23 cellular contexts compared by ENCODE assay signal in the genomic region with DNA sequence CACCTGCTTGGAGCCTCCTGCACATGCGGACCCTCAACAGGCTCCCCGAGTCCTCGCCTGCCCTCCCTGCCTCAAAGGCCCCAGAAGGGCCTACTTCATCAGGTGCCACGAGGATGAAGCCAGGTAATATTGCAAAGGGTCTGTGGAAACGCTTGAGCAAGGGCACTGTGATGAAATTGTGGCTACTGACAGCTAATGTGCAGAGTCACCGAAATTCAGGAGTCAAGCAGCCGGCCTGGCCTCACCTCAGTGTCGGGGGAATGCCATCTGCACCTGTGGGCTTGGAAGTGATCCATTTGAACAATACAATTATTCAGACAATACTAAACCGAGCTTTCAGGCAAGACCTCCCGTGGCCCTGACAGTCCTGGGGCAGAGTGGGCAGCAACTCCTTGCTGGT. TPM values are rescaled to one million over a fixed set of nuclear protein-coding genes. Genes with fewer than 3 reads are reported as not detected.
DNase-seq lines count a peak whose midpoint lies in the region; ATAC-seq and TF ChIP-seq lines count a peak whose summit lies in the region.
"Had no signal": no experiment of that assay in that cellular context is flagged by ENCODE, and none has a peak within 500 bp of the region (broad histone marks: within the 10 kb centered on the region; RNA-seq: fewer than 3 reads in every experiment).

No MANE protein-coding gene starts in this region.

- H3K4me1 ChIP-seq in mammary epithelial cell (ENCODE audit: insufficient read depth, low read length) (peaks cover 17% of the 10 kb centered on the region), esophagus squamous epithelium (peaks cover 53 to 79% (median 63%) of the 10 kb centered on the region in 3 donors), suprapubic skin (peaks cover 78% of the 10 kb centered on the region), heart right ventricle (peaks cover 10 to 22% (median 13%) of the 10 kb centered on the region in 9 donors)

- H3K9ac ChIP-seq in mammary epithelial cell (ENCODE audit: insufficient read depth, low read length) = no peak overlapping the region
- H3K9ac ChIP-seq: BLaER1 treated with 17β-estradiol and CSF1 and Interleukin-3, amounts not matched to agents 10 nM and 100 nM had no signal

- DNase-seq in NCI-H2171 treated with DMSO at 0.1 percent for 48 hours (lab: John Stamatoyannopoulos, UW) = peak; percentile 7
- DNase-seq in NCI-H2171 (lab: John Stamatoyannopoulos, UW) = no peak
- peak; percentile 23 for DNase-seq in mammary epithelial cell
- no peak for DNase-seq in esophagus squamous epithelium (lab: John Stamatoyannopoulos, UW)
- DNase-seq in suprapubic skin (ENCODE audit: low spot score in 2 of 2) = no peak
- no peak for DNase-seq in heart right ventricle
- no peak for DNase-seq in OCI-M2 (lab: John Stamatoyannopoulos, UW; ENCODE audit: unreplicated experiment)
- DNase-seq: 8988T; Caco-2; CD4-positive, alpha-beta memory T cell; GF-D8; Karpas-422; NCI-H1092; NCI-H1436; NCI-H187 treated with DMSO at 0.1 percent for 48 hours; NCI-H2107; NCI-H345; NCI-H524; NCI-H774; SHP77 had no signal

- no TSS peak for BruUV-seq in mammary epithelial cell (replicated peaks; lab: Mats Ljungman, UMichigan)

- no peak overlapping the region for H3K4me2 ChIP-seq in mammary epithelial cell (ENCODE audit: insufficient read depth, low read depth, low read length)
- H3K4me2 ChIP-seq: BLaER1 treated with 17β-estradiol and CSF1 and Interleukin-3, amounts not matched to agents 10 nM and 100 nM had no signal

- TF ChIP-seq POLR2A in esophagus squamous epithelium (IDR thresholded peaks at IDR 0.05) (no peak), suprapubic skin (IDR thresholded peaks at IDR 0.05) (no peak)

- no peaks in the 10 kb centered on the region for H3K36me3 ChIP-seq in mammary epithelial cell (ENCODE audit: insufficient read depth, low read length)
- H3K36me3 ChIP-seq in esophagus squamous epithelium = no peaks in the 10 kb centered on the region
- no peaks in the 10 kb centered on the region for H3K36me3 ChIP-seq in suprapubic skin
- no peaks in the 10 kb centered on the region for H3K36me3 ChIP-seq in heart right ventricle
- H3K36me3 ChIP-seq: BLaER1 treated with 17β-estradiol and CSF1 and Interleukin-3, amounts not matched to agents 10 nM and 100 nM had no signal

- H3K4me3 ChIP-seq in mammary epithelial cell (replicated peaks in 1 of 3; ENCODE audit: insufficient read depth in 1 of 3, low read depth in 2 of 3, low read length in 3 of 3) (no peak overlapping the region), esophagus squamous epithelium (no peak overlapping the region), suprapubic skin (no peak overlapping the region), heart right ventricle (no peak overlapping the region)
- H3K4me3 ChIP-seq: BLaER1 treated with 17β-estradiol and CSF1 and Interleukin-3, amounts not matched to agents 10 nM and 100 nM had no signal

- no peak for TF ChIP-seq CTCF in mammary epithelial cell (conservative IDR thresholded peaks at IDR 0.05 in 1 of 2, IDR thresholded peaks at IDR 0.05 in 1 of 2; ENCODE audit: extremely low read depth in 1 of 2, insufficient read depth in 1 of 2, low read depth in 1 of 2, low read length in 2 of 2)
- no peak for TF ChIP-seq CTCF in esophagus squamous epithelium (IDR thresholded peaks at IDR 0.05)
- no peak for TF ChIP-seq CTCF in suprapubic skin (IDR thresholded peaks at IDR 0.05)
- TF ChIP-seq CTCF in heart right ventricle (IDR thresholded peaks at IDR 0.05) = no peak

- H3K27me3 ChIP-seq in mammary epithelial cell (ENCODE audit: insufficient read depth, low read length) = peaks cover 15% of the 10 kb centered on the region
- H3K27me3 ChIP-seq in esophagus squamous epithelium = peaks cover 0 to 13% (median 0%) of the 10 kb centered on the region in 4 donors
- H3K27me3 ChIP-seq in suprapubic skin = peaks cover 18% of the 10 kb centered on the region
- peaks cover 11 to 31% (median 13%) of the 10 kb centered on the region in 7 donors for H3K27me3 ChIP-seq in heart right ventricle

- H3K79me2 ChIP-seq in mammary epithelial cell (ENCODE audit: insufficient read depth, low read length) = no peaks in the 10 kb centered on the region

- ATAC-seq in heart right ventricle (no peak), HG03469 (IDR thresholded peaks at IDR 0.05; ENCODE audit: unreplicated experiment) (no peak)

- H4K20me1 ChIP-seq in mammary epithelial cell (ENCODE audit: insufficient read depth, low read length) = peaks cover 7% of the 10 kb centered on the region

- H3K9me3 ChIP-seq in mammary epithelial cell (replicated peaks; ENCODE audit: insufficient read depth, low read length) (no peaks in the 10 kb centered on the region), esophagus squamous epithelium (no peaks in the 10 kb centered on the region), suprapubic skin (no peaks in the 10 kb centered on the region), heart right ventricle (no peaks in the 10 kb centered on the region)
- H3K9me3 ChIP-seq: BLaER1 treated with 17β-estradiol and CSF1 and Interleukin-3, amounts not matched to agents 10 nM and 100 nM; Caco-2 had no signal

- H2AFZ ChIP-seq in mammary epithelial cell (ENCODE audit: low read depth, low read length) = no peak overlapping the region

- H3K27ac ChIP-seq in mammary epithelial cell (ENCODE audit: insufficient read depth, low read depth, low read length) (no peak overlapping the region), esophagus squamous epithelium (peak overlapping the region; percentile 26 to 78 (median 72)), suprapubic skin (peak overlapping the region; percentile 55), heart right ventricle (no peak overlapping the region)
- H3K27ac ChIP-seq: BLaER1 treated with 17β-estradiol and CSF1 and Interleukin-3, amounts not matched to agents 10 nM and 100 nM had no signal

- CTCF ChIA-PET in mammary epithelial cell (lab: Charles Lee; ENCODE audit: low non-redundant PET) = no interaction called here

- dilution Hi-C loops in mammary epithelial cell (cut with HindIII; ENCODE audit: low sequenced_read_pairs) = no loop called here

- no peak for TF ChIP-seq EP300 in suprapubic skin (IDR thresholded peaks at IDR 0.05)

- 23% methylated on average over 6 of the region's 10 CpGs for WGBS in mammary epithelial cell (ENCODE audit: low coverage, missing lambda C conversion rate)
- 40 to 60% methylated on average over 1 of the region's 10 CpGs for WGBS in esophagus squamous epithelium, 2 donors
- 71% methylated on average over 9 of the region's 10 CpGs for WGBS in suprapubic skin
- 88 to 89% methylated on average over 10 of the region's 10 CpGs for WGBS in heart right ventricle, 2 donors

- intact Hi-C loops in mammary epithelial cell (cut with micrococcal nuclease) (no loop called here), esophagus squamous epithelium (cut with DNase I) (no loop called here), heart right ventricle (cut with DNase I) (no loop called here)

- in situ Hi-C loops in mammary epithelial cell (cut with MboI; ENCODE audit: low sequenced_read_pairs in 2 of 2) = no loop called here

RNA-seq across cellular contexts. Expression of gene FGFR3, which starts 3.1 kb away (rescaled TPM):
- 1 to 10 TPM in 1 of 2 donors, under 1 TPM in 1; 0.67 to 6.2 TPM for total RNA-seq in mammary epithelial cell
- 3.8 TPM for polyA plus RNA-seq in mammary epithelial cell
- polyA minus RNA-seq in mammary epithelial cell = 2.1 TPM
- total RNA-seq in esophagus squamous epithelium = 100 to 1,000 TPM; 175 to 307 (median 223) TPM
- 100 to 1,000 TPM; 511 to 829 (median 662) TPM for total RNA-seq in suprapubic skin
- total RNA-seq in heart right ventricle = 1 to 10 TPM; 1.2 to 5.3 (median 2.4) TPM
- polyA plus RNA-seq in heart right ventricle = 1 to 10 TPM; 1.3 to 6.6 TPM
- total RNA-seq: OCI-LY7 had no signal
- polyA plus RNA-seq: CD4-positive, alpha-beta memory T cell had no signal

Comparison
In these comparisons a context has a peak if more than half of its experiments do, and no peak if none do; other contexts are left out.
1. DNase-seq: peak in NCI-H2171 treated with DMSO at 0.1 percent for 48 hours (single experiment) and mammary epithelial cell (single experiment); none in NCI-H2171 (single experiment), esophagus squamous epithelium (single experiment), suprapubic skin (0 of 2), heart right ventricle (0 of 2) and OCI-M2 (single experiment).
2. H3K27ac ChIP-seq: peak in esophagus squamous epithelium (4 of 4) and suprapubic skin (single experiment); none in mammary epithelial cell (single experiment) and heart right ventricle (0 of 10).
3. RNA of gene FGFR3, which starts 3.1 kb away (total RNA-seq): 511 to 829 TPM in suprapubic skin and 175 to 307 TPM in esophagus squamous epithelium; 0.67 to 6.2 TPM in mammary epithelial cell and 1.2 to 5.3 TPM in heart right ventricle; every median in the first group is over 10 times any median in the second.